In the genomic region with DNA sequence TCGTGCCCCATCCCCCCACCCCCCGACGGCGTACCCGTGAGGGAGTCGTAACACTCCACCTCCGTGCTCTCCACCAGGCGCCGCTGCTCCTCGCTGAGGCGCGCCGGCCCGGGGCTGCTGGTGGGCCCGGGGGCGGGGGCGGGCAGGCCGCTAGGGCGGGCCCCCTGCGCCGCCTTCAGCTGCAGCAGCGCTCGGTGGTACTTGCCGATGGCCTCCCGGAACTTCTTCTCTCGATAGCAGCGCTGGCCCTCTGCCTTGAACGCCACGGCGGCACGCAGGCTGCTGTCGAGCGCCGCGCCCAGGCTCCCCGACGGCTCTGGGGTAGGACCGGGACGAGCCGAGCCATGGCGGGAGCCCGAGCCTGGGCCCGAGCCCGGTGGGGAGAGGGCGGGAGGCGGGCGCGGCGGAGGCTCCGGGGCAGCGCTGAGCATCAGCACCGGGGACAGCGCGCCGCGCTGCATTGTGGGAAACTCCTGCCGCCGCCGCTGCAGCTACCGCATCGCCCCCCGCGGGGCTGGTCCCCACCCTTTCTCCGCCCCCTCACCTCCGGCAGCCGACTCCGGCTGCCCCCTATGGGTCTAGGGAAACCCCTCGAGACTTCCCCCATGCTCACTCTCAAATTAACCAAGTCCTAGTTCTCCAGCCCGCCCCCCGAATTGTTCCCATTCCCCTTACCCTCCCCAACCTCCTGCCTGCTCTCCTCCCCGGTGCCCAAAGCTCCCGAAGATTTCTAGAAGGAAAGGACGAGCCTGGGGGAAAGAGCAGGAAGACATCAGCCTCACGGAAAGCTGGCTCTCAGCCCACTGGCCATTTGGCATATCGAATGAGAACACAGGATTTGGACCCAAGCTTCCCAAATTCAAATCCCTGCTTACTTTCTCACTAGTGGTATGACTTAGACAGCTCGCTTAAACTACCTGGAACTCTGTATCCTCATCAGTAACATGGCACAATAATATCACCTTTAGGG, we compare ENCODE assay signal across 7 cellular contexts. TPM values are rescaled to one million over a fixed set of nuclear protein-coding genes. Genes with fewer than 3 reads are reported as not detected.
DNase-seq lines count a peak whose midpoint lies in the region; ATAC-seq and TF ChIP-seq lines count a peak whose summit lies in the region.

TSS of gene TTC9B (minus strand) at position 464 of the 970 bp plus-strand sequence. CDS start at position 461, 3 bp downstream.

- H3K27me3 Mint-ChIP-seq in WTC11 (ENCODE audit: low read depth): peaks cover 45% of the 10 kb centered on the region

- CTCF ChIA-PET in WTC11 (lab: Charles Lee): interaction anchor here (0.6 to 4.6 kb wide), 58 partner anchors 8 to 454 kb away, joined by 3 to 67 read pairs (median 5); partner anchors contain the start of genes BLVRB, CCNP, MAP3K10 and PSMC4

- TF ChIP-seq CTCF in WTC11 (IDR thresholded peaks at IDR 0.05) (no peak), psoas muscle (IDR thresholded peaks at IDR 0.05) (no peak)

- H3K4me3 Mint-ChIP-seq in WTC11: peak within 1 kb of the TSS; percentile 50

- peaks cover 11% of the 10 kb centered on the region for H3K4me1 Mint-ChIP-seq in WTC11

- peaks cover 9% of the 10 kb centered on the region for H3K4me1 ChIP-seq in psoas muscle

- intact Hi-C loops in psoas muscle (cut with DNase I): no loop called here

- H3K27ac Mint-ChIP-seq in WTC11: no peak within 1 kb of the TSS

- POLR2A ChIA-PET in WTC11 (lab: Charles Lee): no interaction called here

- H3K27ac ChIP-seq in psoas muscle: no peak within 1 kb of the TSS

- H3K36me3 Mint-ChIP-seq in WTC11: peaks cover 3% of the 10 kb centered on the region; the same call in 1 of the 2 replicates

- H3K9me3 ChIP-seq in psoas muscle: no peaks in the 10 kb centered on the region

- H3K27me3 ChIP-seq in H7 (ENCODE audit: control insufficient read depth, insufficient read depth, low read length) (peaks cover 24% of the 10 kb centered on the region), psoas muscle (ENCODE audit: insufficient read depth in 3 of 3, low read length in 2 of 3) (peaks cover 0 to 52% (median 12%) of the 10 kb centered on the region in 3 donors)

- H3K4me3 ChIP-seq in H7 (ENCODE audit: insufficient read depth, low read depth, low read length) (peak within 1 kb of the TSS; percentile 30; the same call in 1 of the 2 replicates), psoas muscle (peak within 1 kb of the TSS; percentile 34)

- DNase-seq in H7 (peak; percentile 96), WTC11 (ENCODE audit: low spot score) (peak; percentile 84), psoas muscle (no peak), NCI-H2029 treated with DMSO at 0.1 percent for 48 hours (lab: John Stamatoyannopoulos, UW) (no peak), glomerular visceral epithelial cell (ENCODE audit: extremely low spot score) (no peak)
- DNase-seq in effector CD4-positive, alpha-beta T cell: peak; percentile 19

- H3K9me3 Mint-ChIP-seq in WTC11: peaks cover 5% of the 10 kb centered on the region

- no peaks in the 10 kb centered on the region for H3K36me3 ChIP-seq in H7 (replicated peaks; ENCODE audit: control insufficient read depth, insufficient read depth, low read length)
- no peaks in the 10 kb centered on the region for H3K36me3 ChIP-seq in psoas muscle (ENCODE audit: insufficient read depth in 1 of 2, low read depth in 1 of 2)

- WGBS in psoas muscle, 3 donors: 2 to 3% (median 2%) methylated on average over 41 to 76 of the region's 76 CpGs

- ATAC-seq in WTC11 (peak; percentile 32), psoas muscle (no peak), GM21723 (IDR thresholded peaks at IDR 0.05; ENCODE audit: unreplicated experiment) (no peak)

TF ChIP-seq in WTC11, 78 proteins besides CTCF, POLR2A, EP300 and RAD21 (continues in another document):
- TF ChIP-seq PRRX2 (CRISPR knock-in tag; IDR thresholded peaks at IDR 0.05): no peak
- TF ChIP-seq ATF6 (CRISPR knock-in tag; IDR thresholded peaks at IDR 0.05): no peak
- no peak for TF ChIP-seq USF1 (CRISPR knock-in tag; IDR thresholded peaks at IDR 0.05)
- TF ChIP-seq ARID4B (CRISPR knock-in tag; IDR thresholded peaks at IDR 0.05; ENCODE audit: borderline replicate concordance): no peak
- peak; percentile 86; the same call in 1 of the 2 replicates for TF ChIP-seq ESRRA (CRISPR knock-in tag; IDR thresholded peaks at IDR 0.05; ENCODE audit: borderline replicate concordance)
- no peak for TF ChIP-seq RORB (CRISPR knock-in tag; IDR thresholded peaks at IDR 0.05)
- TF ChIP-seq, protein P1, sequence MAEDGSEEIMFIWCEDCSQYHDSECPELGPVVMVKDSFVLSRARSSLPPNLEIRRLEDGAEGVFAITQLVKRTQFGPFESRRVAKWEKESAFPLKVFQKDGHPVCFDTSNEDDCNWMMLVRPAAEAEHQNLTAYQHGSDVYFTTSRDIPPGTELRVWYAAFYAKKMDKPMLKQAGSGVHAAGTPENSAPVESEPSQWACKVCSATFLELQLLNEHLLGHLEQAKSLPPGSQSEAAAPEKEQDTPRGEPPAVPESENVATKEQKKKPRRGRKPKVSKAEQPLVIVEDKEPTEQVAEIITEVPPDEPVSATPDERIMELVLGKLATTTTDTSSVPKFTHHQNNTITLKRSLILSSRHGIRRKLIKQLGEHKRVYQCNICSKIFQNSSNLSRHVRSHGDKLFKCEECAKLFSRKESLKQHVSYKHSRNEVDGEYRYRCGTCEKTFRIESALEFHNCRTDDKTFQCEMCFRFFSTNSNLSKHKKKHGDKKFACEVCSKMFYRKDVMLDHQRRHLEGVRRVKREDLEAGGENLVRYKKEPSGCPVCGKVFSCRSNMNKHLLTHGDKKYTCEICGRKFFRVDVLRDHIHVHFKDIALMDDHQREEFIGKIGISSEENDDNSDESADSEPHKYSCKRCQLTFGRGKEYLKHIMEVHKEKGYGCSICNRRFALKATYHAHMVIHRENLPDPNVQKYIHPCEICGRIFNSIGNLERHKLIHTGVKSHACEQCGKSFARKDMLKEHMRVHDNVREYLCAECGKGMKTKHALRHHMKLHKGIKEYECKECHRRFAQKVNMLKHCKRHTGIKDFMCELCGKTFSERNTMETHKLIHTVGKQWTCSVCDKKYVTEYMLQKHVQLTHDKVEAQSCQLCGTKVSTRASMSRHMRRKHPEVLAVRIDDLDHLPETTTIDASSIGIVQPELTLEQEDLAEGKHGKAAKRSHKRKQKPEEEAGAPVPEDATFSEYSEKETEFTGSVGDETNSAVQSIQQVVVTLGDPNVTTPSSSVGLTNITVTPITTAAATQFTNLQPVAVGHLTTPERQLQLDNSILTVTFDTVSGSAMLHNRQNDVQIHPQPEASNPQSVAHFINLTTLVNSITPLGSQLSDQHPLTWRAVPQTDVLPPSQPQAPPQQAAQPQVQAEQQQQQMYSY (CRISPR knock-in tag; IDR thresholded peaks at IDR 0.05): no peak
- no peak for TF ChIP-seq TP53 (CRISPR knock-in tag; IDR thresholded peaks at IDR 0.05)
- TF ChIP-seq ZNF416 (CRISPR knock-in tag; IDR thresholded peaks at IDR 0.05): peak; percentile 34; the same call in 1 of the 2 replicates

RNA-seq across cellular contexts. Expression of gene TTC9B, which starts in this region (rescaled TPM):
- not detected in 2 replicates for total RNA-seq in H7 (2014; rRNA removed; shearing (Covaris generic))
- total RNA-seq in WTC11 (2021) (0.23 TPM in 1 of 3 replicates, not detected in the others), psoas muscle (not detected)
- under 1 TPM in 1 of 3 donors, not detected in 2; 0.06 TPM for polyA plus RNA-seq in psoas muscle

Comparison
In these comparisons a context has a peak if more than half of its experiments do, and no peak if none do; other contexts are left out.
1. Peak in DNase-seq and H3K4me3 ChIP-seq in H7; RNA of the gene not detected or under 1 TPM.
2. Peak in DNase-seq and ATAC-seq in WTC11; RNA of the gene not detected or under 1 TPM.